12 cellular contexts compared by ENCODE assay signal in the genomic region with DNA sequence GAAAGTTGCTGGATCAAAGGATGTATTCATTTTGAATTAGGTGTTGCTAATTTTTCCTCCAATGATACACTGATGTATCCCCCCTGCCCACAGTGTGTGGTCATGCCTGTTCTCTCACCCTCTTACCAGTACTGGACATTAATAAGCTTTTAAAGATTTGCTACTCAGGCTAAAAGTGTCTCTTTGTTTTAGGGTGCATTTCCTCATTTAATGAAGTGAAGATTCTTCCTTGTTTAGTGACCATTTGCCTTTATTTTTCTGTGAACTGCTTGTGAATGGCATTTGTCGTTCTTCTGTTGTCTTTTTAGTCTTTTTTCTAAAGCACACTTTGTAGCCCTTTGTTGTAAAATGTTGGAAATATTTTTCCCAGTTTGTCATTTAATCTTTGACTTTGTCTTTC. TPM values are rescaled to one million over a fixed set of nuclear protein-coding genes. Genes with fewer than 3 reads are reported as not detected.
DNase-seq lines count a peak whose midpoint lies in the region; ATAC-seq, FAIRE-seq and TF ChIP-seq lines count a peak whose summit lies in the region.
"Had no signal": no experiment of that assay in that cellular context is flagged by ENCODE, and none has a peak within 500 bp of the region (broad histone marks: within the 10 kb centered on the region; RNA-seq: fewer than 3 reads in every experiment).

No MANE protein-coding gene starts in this region.

- in situ Hi-C loops in K562 (cut with MboI), result no loop called here

- H3K4me2 ChIP-seq in GM23338, result peak overlapping the region; percentile 98
- peak overlapping the region; percentile 99 for H3K4me2 ChIP-seq in K562 (ENCODE audit: insufficient read depth, low read length)
- H3K4me2 ChIP-seq in mesendoderm (ENCODE audit: low read length), result peak overlapping the region; percentile 42

- no peaks in the 10 kb centered on the region for H3K9me3 ChIP-seq in K562 (replicated peaks; ENCODE audit: control insufficient read depth, insufficient read depth, low read depth, low read length)
- H3K9me3 ChIP-seq: esophagus muscularis mucosa had no signal

- no peak overlapping the region for H3K23ac ChIP-seq in mesendoderm (ENCODE audit: low read length)

- H3K27ac Mint-ChIP-seq in GM23338, result peak overlapping the region; percentile 60
- H3K27ac Mint-ChIP-seq: CD8-positive, alpha-beta T cell had no signal

- H3K27ac ChIP-seq in 22Rv1 (peak overlapping the region; percentile 19; the same call in 1 of the 2 replicates), GM23338 (ENCODE audit: low read depth) (peak overlapping the region; percentile 17; the same call in 1 of the 2 replicates), K562 (ENCODE audit: extremely low read depth, low read depth, low read length) (no peak overlapping the region), mesendoderm (ENCODE audit: low read depth, low read length) (no peak overlapping the region)
- H3K27ac ChIP-seq: esophagus muscularis mucosa had no signal

- H3K4me1 Mint-ChIP-seq in GM23338, result peaks cover 37% of the 10 kb centered on the region

- H4K8ac ChIP-seq in mesendoderm (ENCODE audit: low read depth, low read length), result no peak overlapping the region

- no peak for DNase-seq in GM23338 (ENCODE audit: low spot score)
- DNase-seq in K562 (ENCODE audit: extremely low read depth in 1 of 4, low spot score in 3 of 4), result no peak
- DNase-seq in mesendoderm, result no peak
- no peak for DNase-seq in DMS53 treated with DMSO at 0.1 percent for 48 hours (lab: John Stamatoyannopoulos, UW; ENCODE audit: unreplicated experiment)
- DNase-seq in NCI-H2196 treated with DMSO at 0.1 percent for 48 hours (lab: John Stamatoyannopoulos, UW; ENCODE audit: unreplicated experiment), result no peak
- DNase-seq in HEK293T (ENCODE audit: extremely low spot score), result no peak
- no peak for DNase-seq in HTR-8/SVneo (ENCODE audit: insufficient read length, low spot score)
- DNase-seq: activated CD4-positive, CD25-positive, alpha-beta regulatory T cell; CD8-positive, alpha-beta T cell had no signal

- H3K36me3 Mint-ChIP-seq in GM23338 (ENCODE audit: low read depth), result peaks cover 53% of the 10 kb centered on the region

- no peak overlapping the region for H3K18ac ChIP-seq in mesendoderm (ENCODE audit: low read length)

- H3F3A ChIP-seq in GM23338 (replicated peaks; ENCODE audit: low read depth), result no peaks in the 10 kb centered on the region; the same call in 1 of the 2 replicates

- peaks cover 91% of the 10 kb centered on the region for H4K20me1 ChIP-seq in GM23338 (replicated peaks; ENCODE audit: insufficient read depth)
- H4K20me1 ChIP-seq in K562 (replicated peaks; ENCODE audit: control insufficient read depth, insufficient read depth, low read length), result peaks cover 57% of the 10 kb centered on the region

- H2AFZ ChIP-seq in GM23338, result no peak overlapping the region
- H2AFZ ChIP-seq in K562 (ENCODE audit: low read depth, low read length), result no peak overlapping the region

- TF ChIP-seq CTCF in 22Rv1 (IDR thresholded peaks at IDR 0.05) (no peak), GM23338 (conservative IDR thresholded peaks at IDR 0.05; ENCODE audit: low read depth in 2 of 2) (no peak), K562 (IDR thresholded peaks at IDR 0.05 in 2 of 3, conservative IDR thresholded peaks at IDR 0.05 in 1 of 3; ENCODE audit: insufficient read depth in 2 of 3, low read depth in 1 of 3, low read length in 3 of 3) (no peak)

- H4K5ac ChIP-seq in mesendoderm (ENCODE audit: low read length), result no peak overlapping the region

- H3K79me2 ChIP-seq in GM23338 (replicated peaks; ENCODE audit: insufficient read depth) (peaks cover 100% of the 10 kb centered on the region), K562 (ENCODE audit: control insufficient read depth, insufficient read depth, low read length) (peaks cover 100% of the 10 kb centered on the region), mesendoderm (ENCODE audit: control insufficient read depth, insufficient read depth, low read length) (peaks cover 84% of the 10 kb centered on the region)

- H3K36me3 ChIP-seq in GM23338 (ENCODE audit: insufficient read depth), result peaks cover 67% of the 10 kb centered on the region
- H3K36me3 ChIP-seq in K562 (ENCODE audit: control insufficient read depth, insufficient read depth, low read length), result peaks cover 75% of the 10 kb centered on the region
- no peaks in the 10 kb centered on the region for H3K36me3 ChIP-seq in mesendoderm (ENCODE audit: control insufficient read depth, insufficient read depth, low read length)

- no peak for TF ChIP-seq EP300 in K562 (IDR thresholded peaks at IDR 0.05; ENCODE audit: low read length)

- no peak for TF ChIP-seq RAD21 in K562 (CRISPR knock-in tag; conservative IDR thresholded peaks at IDR 0.05 in 1 of 2, IDR thresholded peaks at IDR 0.05 in 1 of 2)

- peak overlapping the region; percentile 66; the same call in 2 of the 3 replicates for H3K4me3 Mint-ChIP-seq in GM23338
- H3K4me3 Mint-ChIP-seq: CD8-positive, alpha-beta T cell had no signal

- peak overlapping the region; percentile 99 for H3K4me3 ChIP-seq in GM23338
- peak overlapping the region; percentile 84 for H3K4me3 ChIP-seq in K562
- H3K4me3 ChIP-seq in mesendoderm (ENCODE audit: low read length), result no peak overlapping the region
- H3K4me3 ChIP-seq: esophagus muscularis mucosa had no signal

- peak overlapping the region in 1 of 2 experiments; percentile 74; a peak in 3 of 4 replicates for H3K9ac ChIP-seq in K562 (ENCODE audit: insufficient read depth in 1 of 2, low read depth in 2 of 2, low read length in 2 of 2)
- H3K9ac ChIP-seq in mesendoderm (ENCODE audit: low read length), result peak overlapping the region; percentile 49

- no peak overlapping the region for H2BK15ac ChIP-seq in mesendoderm (replicated peaks; ENCODE audit: low read depth)

- no TSS peak for BruUV-seq in K562 (replicated peaks; lab: Mats Ljungman, UMichigan)

- intact Hi-C loops in K562 (cut with micrococcal nuclease), result no loop called here

- WGBS in K562 (ENCODE audit: insufficient coverage, low coverage, missing lambda C conversion rate), result 29% methylated on average over 1 of the region's 1 CpG
- no CpG with 5 or more reads among the region's 1 CpG for WGBS in mesendoderm (ENCODE audit: extremely low coverage, insufficient coverage, low lambda C conversion rate)

- TF ChIP-seq POLR2A in K562 (conservative IDR thresholded peaks at IDR 0.05), result no peak

- no peaks in the 10 kb centered on the region for H3K9me3 Mint-ChIP-seq in GM23338
- H3K9me3 Mint-ChIP-seq: CD8-positive, alpha-beta T cell had no signal

- no peaks in the 10 kb centered on the region for H3K27me3 ChIP-seq in GM23338 (ENCODE audit: insufficient read depth)
- no peaks in the 10 kb centered on the region for H3K27me3 ChIP-seq in K562 (ENCODE audit: control insufficient read depth in 2 of 2, insufficient read depth in 2 of 2, low read length in 2 of 2)
- no peaks in the 10 kb centered on the region for H3K27me3 ChIP-seq in mesendoderm (ENCODE audit: insufficient read depth, low read length, poor library complexity)
- H3K27me3 ChIP-seq: esophagus muscularis mucosa had no signal

- peaks cover 6% of the 10 kb centered on the region for H3K79me1 ChIP-seq in mesendoderm (ENCODE audit: low read length)

- peaks cover 4% of the 10 kb centered on the region for H3K9me1 ChIP-seq in K562 (ENCODE audit: control insufficient read depth, insufficient read depth, low read length)

- H3K27me3 Mint-ChIP-seq in GM23338 (ENCODE audit: insufficient read depth, low read depth, poor library complexity), result peaks cover 2% of the 10 kb centered on the region

- no peak overlapping the region for H2AK5ac ChIP-seq in mesendoderm (ENCODE audit: low read length)

- no peak overlapping the region for H3K56ac ChIP-seq in mesendoderm (ENCODE audit: low read length)

- H2BK5ac ChIP-seq in mesendoderm (ENCODE audit: low read length), result no peak overlapping the region

- FAIRE-seq in K562 (lab: Jason Lieb, UNC) (no peak), HTR-8/SVneo (lab: Jason Lieb, UNC) (no peak)
- FAIRE-seq: urothelium cell line had no signal

- no peak for ATAC-seq in GM23338
- no peak for ATAC-seq in K562
- ATAC-seq: CD8-positive, alpha-beta T cell had no signal

- H2BK120ac ChIP-seq in mesendoderm (ENCODE audit: low read depth, low read length), result no peak overlapping the region

- no peak overlapping the region for H3K4ac ChIP-seq in mesendoderm (ENCODE audit: low read depth, low read length)

- CTCF ChIA-PET in K562 (lab: Yijun Ruan, JAX; ENCODE audit: low intra/inter-chr PET ratio), result no interaction called here
- CTCF ChIA-PET in HEK293T (lab: Yijun Ruan, JAX), result no interaction called here

- peaks cover 39% of the 10 kb centered on the region for H3K4me1 ChIP-seq in GM23338 (ENCODE audit: insufficient read depth)
- H3K4me1 ChIP-seq in K562 (replicated peaks in 1 of 2; ENCODE audit: control insufficient read depth in 2 of 2, insufficient read depth in 2 of 2, low read length in 2 of 2), result peaks cover 9 to 10% of the 10 kb centered on the region in 2 experiments; a peak in 4 of 5 replicates
- peaks cover 1% of the 10 kb centered on the region for H3K4me1 ChIP-seq in mesendoderm (ENCODE audit: control insufficient read depth, low read depth, low read length)

- POLR2A ChIA-PET in K562 (lab: Yijun Ruan, JAX), result no interaction called here
- POLR2A ChIA-PET in HEK293T (lab: Yijun Ruan, JAX), result no interaction called here

- H3K9me2 ChIP-seq in GM23338 (ENCODE audit: insufficient read depth), result no peaks in the 10 kb centered on the region

RNA-seq across cellular contexts. Expression of a gene that starts 5.0 kb away (rescaled TPM):
- 272 and 274 TPM in 2 replicates for total RNA-seq in GM23338 (2014; rRNA removed; shearing (Covaris generic))
- polyA plus RNA-seq in GM23338 (2016; fragmentation: Nextera tagmentation; extraction: Ambion mirVana), result 118 and 145 TPM in 2 replicates
- 111 and 411 TPM in 2 replicates for total RNA-seq in K562 (2011; cell fraction: chromatin; rRNA removed; ENCODE audit: low replicate concordance)
- 106 and 148 TPM in 2 replicates for total RNA-seq in K562 (2011; cell fraction: nucleolus; rRNA removed)
- total RNA-seq in K562 (2011; cell fraction: nucleoplasm; rRNA removed), result 276 and 345 TPM in 2 replicates
- total RNA-seq in K562 (2014; rRNA removed), result 41.0 and 47.1 TPM in 2 replicates
- 68.9 and 73.4 TPM in 2 replicates for total RNA-seq in K562 (2014; rRNA removed; fragmentation: Illumina TruSeq; extraction: Trizol)
- 28.5 and 32.0 TPM in 2 replicates for total RNA-seq in K562 (2015; rRNA removed; fragmentation: Illumina TruSeq; extraction: Trizol)
- 39.2 and 41.2 TPM in 2 replicates for total RNA-seq in K562 (2021)
- 172 and 179 TPM in 2 replicates for polyA plus RNA-seq in K562 (2011; rRNA removed)
- polyA plus RNA-seq in K562 (2011; cell fraction: cytosol; rRNA removed), result 49.3 and 163 TPM in 2 replicates
- 47.9 and 86.1 TPM in 2 replicates for polyA plus RNA-seq in K562 (2011; cell fraction: nucleus; rRNA removed)
- polyA plus RNA-seq in K562 (2012), result 26.0 and 41.1 TPM in 2 replicates
- polyA plus RNA-seq in K562 (2014; fragmentation: Illumina TruSeq; extraction: Trizol), result 54.6 and 63.5 TPM in 2 replicates
- polyA plus RNA-seq in K562 (2014; fragmentation: Nextera tagmentation; extraction: Ambion mirVana), result 10 to 100 TPM; 79.5 to 86.8 TPM
- polyA plus RNA-seq in K562 (2014; rRNA removed), result 51.7 and 58.9 TPM in 2 replicates
- 121 and 167 TPM in 2 replicates for polyA minus RNA-seq in K562 (2011; rRNA and poly(A)+ RNA removed)
- polyA minus RNA-seq in K562 (2011; cell fraction: cytosol; rRNA and poly(A)+ RNA removed), result 55.9 and 66.0 TPM in 2 replicates
- 55.2 and 132 TPM in 2 replicates for polyA minus RNA-seq in K562 (2011; cell fraction: nucleus; rRNA and poly(A)+ RNA removed)
- 129 TPM for polyA plus RNA-seq in mesendoderm (2013, experiment 1 of 2)
- 138 TPM for polyA plus RNA-seq in mesendoderm (2013, experiment 2 of 2)

RNA-seq across cellular contexts. Expression of a gene that starts 46.3 kb away (rescaled TPM):
- total RNA-seq in GM23338 (2014; rRNA removed; shearing (Covaris generic)), result 16.5 and 18.5 TPM in 2 replicates
- 8.8 and 10.3 TPM in 2 replicates for polyA plus RNA-seq in GM23338 (2016; fragmentation: Nextera tagmentation; extraction: Ambion mirVana)
- not detected in 2 replicates for total RNA-seq in K562 (2011; cell fraction: chromatin; rRNA removed; ENCODE audit: low replicate concordance)
- total RNA-seq in K562 (2011; cell fraction: nucleolus; rRNA removed), result not detected in 2 replicates
- total RNA-seq in K562 (2011; cell fraction: nucleoplasm; rRNA removed), result not detected in 2 replicates
- total RNA-seq in K562 (2014; rRNA removed), result not detected in 2 replicates
- total RNA-seq in K562 (2014; rRNA removed; fragmentation: Illumina TruSeq; extraction: Trizol), result not detected in 2 replicates
- not detected in 2 replicates for total RNA-seq in K562 (2015; rRNA removed; fragmentation: Illumina TruSeq; extraction: Trizol)
- 0.16 and 0.22 TPM in 2 replicates for total RNA-seq in K562 (2021)
- 0.06 and 0.09 TPM in 2 replicates for polyA plus RNA-seq in K562 (2011; rRNA removed)
- 0.03 TPM in 1 of 2 replicates, not detected in the other for polyA plus RNA-seq in K562 (2011; cell fraction: cytosol; rRNA removed)
- not detected in 2 replicates for polyA plus RNA-seq in K562 (2011; cell fraction: nucleus; rRNA removed)
- 0.03 TPM in 1 of 2 replicates, not detected in the other for polyA plus RNA-seq in K562 (2012)
- polyA plus RNA-seq in K562 (2014; fragmentation: Illumina TruSeq; extraction: Trizol), result 0.04 TPM in 1 of 2 replicates, not detected in the other
- under 1 TPM in 1 of 2 experiments, not detected in 1; 0.04 TPM for polyA plus RNA-seq in K562 (2014; fragmentation: Nextera tagmentation; extraction: Ambion mirVana)
- 0.11 TPM in 1 of 2 replicates, not detected in the other for polyA plus RNA-seq in K562 (2014; rRNA removed)
- 0.24 TPM in 1 of 2 replicates, not detected in the other for polyA minus RNA-seq in K562 (2011; rRNA and poly(A)+ RNA removed)
- polyA minus RNA-seq in K562 (2011; cell fraction: cytosol; rRNA and poly(A)+ RNA removed), result 2.8 TPM in 1 of 2 replicates, not detected in the other
- not detected in 2 replicates for polyA minus RNA-seq in K562 (2011; cell fraction: nucleus; rRNA and poly(A)+ RNA removed)
- 8.8 TPM for polyA plus RNA-seq in mesendoderm (2013, experiment 1 of 2)
- 8.6 TPM for polyA plus RNA-seq in mesendoderm (2013, experiment 2 of 2)
- total RNA-seq: CD8-positive, alpha-beta T cell had no signal

Comparison
In these comparisons a context has a peak if more than half of its experiments do, and no peak if none do; other contexts are left out.
1. H3K27ac ChIP-seq: peak in 22Rv1 (single experiment) and GM23338 (single experiment); none in K562 (single experiment) and mesendoderm (single experiment).
2. H3K4me2 ChIP-seq: peak in every context shown above with its lines; median percentile 99 in K562; 98 in GM23338; 42 in mesendoderm.
3. RNA of a gene that starts 46.3 kb away (total RNA-seq): 16.5 to 18.5 TPM in GM23338; 0.16 to 0.22 TPM in K562; every median in the first group is over 10 times any median in the second.